ENCODE assay signal across 10 cellular contexts in the genomic region with DNA sequence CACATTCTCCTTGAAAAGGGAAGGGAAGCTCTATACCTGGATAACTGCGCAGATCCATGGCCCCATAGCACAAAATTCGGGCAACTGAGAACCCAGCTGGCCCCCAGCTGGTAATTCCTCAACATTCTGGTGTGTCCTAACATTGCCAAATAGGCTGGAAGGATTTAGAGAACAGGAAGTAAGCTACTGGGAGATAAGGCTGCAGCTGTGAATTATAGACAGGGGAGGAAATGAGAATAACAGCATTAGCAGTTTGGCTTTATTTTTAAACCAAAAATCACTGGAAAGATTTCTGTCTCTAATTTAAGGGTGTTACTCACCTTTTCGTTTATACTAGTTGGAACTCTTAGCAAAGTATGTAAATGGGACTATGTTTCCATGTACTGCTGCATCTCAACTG.
A peak's percentile ranks its signal among the peaks of the same experiment; 100 is the strongest.
DNase-seq lines count a peak whose midpoint lies in the region; ATAC-seq and TF ChIP-seq lines count a peak whose summit lies in the region.
"Had no signal": no experiment of that assay in that cellular context is flagged by ENCODE, and none has a peak within 500 bp of the region (broad histone marks: within the 10 kb centered on the region; RNA-seq: fewer than 3 reads in every experiment).

No MANE protein-coding gene starts in this region.

- no peaks in the 10 kb centered on the region for H3K27me3 ChIP-seq in adipocyte (replicated peaks; ENCODE audit: control insufficient read depth, insufficient read depth, low read length)
- H3K27me3 ChIP-seq in vagina = no peaks in the 10 kb centered on the region
- H3K27me3 ChIP-seq in CD8-positive, alpha-beta memory T cell (ENCODE audit: insufficient read depth, low read length, poor library complexity, severe bottlenecking) = no peaks in the 10 kb centered on the region

- H3K9me3 ChIP-seq in adipocyte (ENCODE audit: control insufficient read depth, low read length) (no peaks in the 10 kb centered on the region), vagina (no peaks in the 10 kb centered on the region)
- no peaks in the 10 kb centered on the region for H3K9me3 ChIP-seq in CD8-positive, alpha-beta memory T cell (ENCODE audit: low read length)

- peak overlapping the region; percentile 16 for H3K27ac ChIP-seq in vagina
- H3K27ac ChIP-seq in CD8-positive, alpha-beta memory T cell (ENCODE audit: low read depth, low read length) = no peak overlapping the region
- H3K27ac ChIP-seq: parathyroid adenoma had no signal

- H3K36me3 Mint-ChIP-seq in CD8-positive, alpha-beta memory T cell = peaks cover 1 to 18% (median 13%) of the 10 kb centered on the region in 3 donors

- H3K36me3 ChIP-seq in adipocyte (ENCODE audit: control insufficient read depth, insufficient read depth, low read length, severe bottlenecking) (peaks cover 13% of the 10 kb centered on the region), vagina (peaks cover 0 to 12% of the 10 kb centered on the region in 2 donors)
- no peaks in the 10 kb centered on the region for H3K36me3 ChIP-seq in CD8-positive, alpha-beta memory T cell (ENCODE audit: insufficient read depth, low read length)

- CTCF ChIA-PET in CD8-positive, alpha-beta memory T cell (lab: Charles Lee) = no interaction called here

- no peak for TF ChIP-seq POLR2A in vagina (IDR thresholded peaks at IDR 0.05)

- H3K4me1 Mint-ChIP-seq in CD8-positive, alpha-beta memory T cell = peaks cover 14 to 19% (median 15%) of the 10 kb centered on the region in 3 donors

- no peaks in the 10 kb centered on the region for H3K27me3 Mint-ChIP-seq in CD8-positive, alpha-beta memory T cell

- POLR2A ChIA-PET in CD8-positive, alpha-beta memory T cell (lab: Charles Lee) = no interaction called here

- ATAC-seq in left ventricle myocardium superior (peak; percentile 86), HG03280 (IDR thresholded peaks at IDR 0.05; ENCODE audit: unreplicated experiment) (no peak), HG02840 (IDR thresholded peaks at IDR 0.05; ENCODE audit: low FRiP score, unreplicated experiment) (no peak)

- TF ChIP-seq CTCF in vagina (IDR thresholded peaks at IDR 0.05) = no peak

- H3K4me1 ChIP-seq in adipocyte (ENCODE audit: control insufficient read depth, insufficient read depth, low read length) (peaks cover 42% of the 10 kb centered on the region), vagina (peaks cover 24% of the 10 kb centered on the region)
- H3K4me1 ChIP-seq in CD8-positive, alpha-beta memory T cell (ENCODE audit: insufficient read depth, low read length) = peaks cover 8% of the 10 kb centered on the region
- H3K4me1 ChIP-seq: parathyroid adenoma had no signal

- H3K27ac Mint-ChIP-seq in CD8-positive, alpha-beta memory T cell = no peak overlapping the region

- intact Hi-C loops in left ventricle myocardium superior (cut with micrococcal nuclease) (no loop called here), vagina (cut with DNase I) (no loop called here)

- no peak overlapping the region for H3K9ac ChIP-seq in adipocyte (ENCODE audit: low read length)
- H3K9ac ChIP-seq: parathyroid adenoma had no signal

- H3K9me3 Mint-ChIP-seq in CD8-positive, alpha-beta memory T cell = no peaks in the 10 kb centered on the region

- DNase-seq in SKM-1 treated with dmso at 0.1 percent for 144 hours (lab: John Stamatoyannopoulos, UW; ENCODE audit: unreplicated experiment) (peak; percentile 37), SKM-1 (lab: John Stamatoyannopoulos, UW; ENCODE audit: unreplicated experiment) (no peak), adipocyte (ENCODE audit: low read depth) (peak; percentile 15), left ventricle myocardium superior (peak; percentile 44), vagina (ENCODE audit: extremely low spot score in 2 of 2) (no peak)
- no peak for DNase-seq in CD8-positive, alpha-beta memory T cell
- DNase-seq: NCI-H1436 treated with DMSO at 0.1 percent for 48 hours had no signal

- H3K4me3 Mint-ChIP-seq in CD8-positive, alpha-beta memory T cell = no peak overlapping the region

- peak overlapping the region; percentile 28 for H3K4me3 ChIP-seq in adipocyte (ENCODE audit: low read length)
- no peak overlapping the region for H3K4me3 ChIP-seq in vagina
- no peak overlapping the region for H3K4me3 ChIP-seq in CD8-positive, alpha-beta memory T cell (ENCODE audit: low read length)

Comparison
In these comparisons a context has a peak if more than half of its experiments do, and no peak if none do; other contexts are left out.
1. DNase-seq: peak in SKM-1 treated with dmso at 0.1 percent for 144 hours (single experiment), adipocyte (single experiment) and left ventricle myocardium superior (single experiment); none in SKM-1 (single experiment), vagina (0 of 2) and CD8-positive, alpha-beta memory T cell (0 of 5).